18 cellular contexts compared by ENCODE assay signal in genomic region chr9:7212101-7212500, GRCh38.
A peak's percentile ranks its signal among the peaks of the same experiment; 100 is the strongest.
DNase-seq lines count a peak whose midpoint lies in the region; ATAC-seq and TF ChIP-seq lines count a peak whose summit lies in the region.
"Had no signal": no experiment of that assay in that cellular context is flagged by ENCODE, and none has a peak within 500 bp of the region (broad histone marks: within the 10 kb centered on the region; RNA-seq: fewer than 3 reads in every experiment).

No MANE protein-coding gene starts in this region.

- H3K36me3 ChIP-seq in mesenchymal stem cell (ENCODE audit: control insufficient read depth in 1 of 2, insufficient read depth in 2 of 2, low read depth in 1 of 2, low read length in 2 of 2) (no peaks in the 10 kb centered on the region), esophagus squamous epithelium (no peaks in the 10 kb centered on the region)
- H3K36me3 ChIP-seq: adrenal gland, lower lobe of right lung had no signal

- no peak overlapping the region for H3K18ac ChIP-seq in mesenchymal stem cell (ENCODE audit: low read depth in 1 of 2, low read length in 2 of 2)

- H3K4me2 ChIP-seq in mesenchymal stem cell (ENCODE audit: low read length, poor library complexity, severe bottlenecking): peak overlapping the region; percentile 11

- H2BK5ac ChIP-seq in mesenchymal stem cell (ENCODE audit: low read depth, low read length, poor library complexity, severe bottlenecking): peak overlapping the region; percentile 51

- no peak overlapping the region for H4K91ac ChIP-seq in mesenchymal stem cell (ENCODE audit: low read length)

- no peak for TF ChIP-seq CTCF in esophagus squamous epithelium (IDR thresholded peaks at IDR 0.05)

- H4K8ac ChIP-seq in mesenchymal stem cell (ENCODE audit: low read length): no peak overlapping the region

- H3K9me3 Mint-ChIP-seq in stimulated activated naive CD8-positive, alpha-beta T cell treated with anti-CD3 and anti-CD28 coated beads, Interleukin-15, amount 100 ng/mL, for 72 hours: peaks cover 0 to 3% of the 10 kb centered on the region in 2 donors
- H3K9me3 Mint-ChIP-seq: activated CD4-positive, alpha-beta T cell treated with anti-CD3 and anti-CD28 coated beads, Interleukin-2, amount 10 ng/mL, durations not matched to agents 7 days and 5 days; dendritic cell treated with granulocyte-macrophage colony-stimulating factor and Interleukin-4, amounts not matched to agents 40 ng/mL and 50 ng/mL, for 4 days had no signal

- no peaks in the 10 kb centered on the region for H3K79me1 ChIP-seq in mesenchymal stem cell (replicated peaks; ENCODE audit: low read length, poor library complexity, severe bottlenecking)

- H2BK12ac ChIP-seq in mesenchymal stem cell (ENCODE audit: low read length in 2 of 2): no peak overlapping the region

- DNase-seq in stimulated activated naive CD8-positive, alpha-beta T cell treated with anti-CD3 and anti-CD28 coated beads, Interleukin-15, Interleukin-2, amounts not matched to agents 100 U/mL and 50 U/mL, for 24 hours: no peak
- no peak for DNase-seq in stimulated activated naive CD8-positive, alpha-beta T cell treated with anti-CD3 and anti-CD28 coated beads, Interleukin-15, amount 100 ng/mL, for 72 hours
- DNase-seq in mesenchymal stem cell (no peak), esophagus squamous epithelium (lab: John Stamatoyannopoulos, UW) (no peak), erythroblast (lab: John Stamatoyannopoulos, UW) (no peak), NCI-H187 treated with DMSO at 0.1 percent for 48 hours (lab: John Stamatoyannopoulos, UW) (no peak)
- DNase-seq: activated CD4-positive, alpha-beta T cell treated with anti-CD3 and anti-CD28 coated beads, Interleukin-2, amount 10 ng/mL, durations not matched to agents 7 days and 5 days; activated T-cell treated with anti-CD3 and anti-CD28 coated beads, Interleukin-2, amount 50 U/mL, for 72 hours; adrenal gland; GOT3; lower lobe of right lung; NCI-H1092 treated with DMSO at 0.1 percent for 48 hours; NK-92 treated with Interleukin-12 subunit alpha and Interleukin-12 subunit beta, amount 100 ng/mL, for 24 hours had no signal

- WGBS in mesenchymal stem cell: 73% methylated on average over 2 of the region's 4 CpGs
- 64 to 70% methylated on average over 4 of the region's 4 CpGs for WGBS in esophagus squamous epithelium, 2 donors

- H3K4ac ChIP-seq in mesenchymal stem cell (ENCODE audit: low read depth in 1 of 2, low read length in 2 of 2): no peak overlapping the region

- H2AK5ac ChIP-seq in mesenchymal stem cell (ENCODE audit: low read length, severe bottlenecking): no peak overlapping the region

- ATAC-seq in stimulated activated naive CD8-positive, alpha-beta T cell treated with anti-CD3 and anti-CD28 coated beads, Interleukin-15, Interleukin-2, amounts not matched to agents 100 U/mL and 50 U/mL, for 24 hours: peak; percentile 24
- no peak for ATAC-seq in stimulated activated naive CD8-positive, alpha-beta T cell treated with anti-CD3 and anti-CD28 coated beads, Interleukin-15, amount 100 ng/mL, for 72 hours
- ATAC-seq in HG03521 (IDR thresholded peaks at IDR 0.05; ENCODE audit: unreplicated experiment): no peak
- ATAC-seq: activated T-cell treated with anti-CD3 and anti-CD28 coated beads, Interleukin-2, amount 50 U/mL, for 72 hours; lower lobe of right lung; Right ventricle myocardium inferior had no signal

- H3K4me1 ChIP-seq in mesenchymal stem cell (ENCODE audit: control insufficient read depth, insufficient read depth, low read depth, low read length): peaks cover 4% of the 10 kb centered on the region
- H3K4me1 ChIP-seq in esophagus squamous epithelium: no peaks in the 10 kb centered on the region
- H3K4me1 ChIP-seq: adrenal gland, lower lobe of right lung had no signal

- H3K27ac Mint-ChIP-seq in stimulated activated naive CD8-positive, alpha-beta T cell treated with anti-CD3 and anti-CD28 coated beads, Interleukin-15, amount 100 ng/mL, for 72 hours: peak overlapping the region in 1 of 2 donors; percentile 23
- H3K27ac Mint-ChIP-seq: activated CD4-positive, alpha-beta T cell treated with anti-CD3 and anti-CD28 coated beads, Interleukin-2, amount 10 ng/mL, durations not matched to agents 7 days and 5 days; activated T-cell treated with anti-CD3 and anti-CD28 coated beads, Interleukin-2, amount 50 U/mL, for 72 hours; dendritic cell treated with granulocyte-macrophage colony-stimulating factor and Interleukin-4, amounts not matched to agents 40 ng/mL and 50 ng/mL, for 4 days; T-helper 2 cell treated with Interferon-gamma antibody and Interleukin-4, amounts not matched to agents 5 μg/mL and 100 μg/mL, for 36 hours had no signal

- peak overlapping the region; percentile 8 for H3K27ac ChIP-seq in angular gyrus (ENCODE audit: low read depth, low read length)
- H3K27ac ChIP-seq in mesenchymal stem cell (ENCODE audit: low read length, poor library complexity, severe bottlenecking): no peak overlapping the region
- H3K27ac ChIP-seq in esophagus squamous epithelium: no peak overlapping the region
- H3K27ac ChIP-seq: adrenal gland, lower lobe of right lung had no signal

- H3K9me3 ChIP-seq in mesenchymal stem cell (ENCODE audit: control insufficient read depth, low read length): no peaks in the 10 kb centered on the region
- H3K9me3 ChIP-seq in esophagus squamous epithelium: no peaks in the 10 kb centered on the region
- H3K9me3 ChIP-seq: adrenal gland, lower lobe of right lung had no signal

- H3K27me3 Mint-ChIP-seq in stimulated activated naive CD8-positive, alpha-beta T cell treated with anti-CD3 and anti-CD28 coated beads, Interleukin-15, amount 100 ng/mL, for 72 hours: peaks cover 16% of the 10 kb centered on the region

- no peak overlapping the region for H3K9ac ChIP-seq in mesenchymal stem cell (ENCODE audit: low read length)

- no peak overlapping the region for H3K23ac ChIP-seq in mesenchymal stem cell (ENCODE audit: low read length in 2 of 2)

- H2BK15ac ChIP-seq in mesenchymal stem cell (ENCODE audit: low read depth, poor library complexity, severe bottlenecking): no peak overlapping the region

- peaks cover 9% of the 10 kb centered on the region for H3K4me1 Mint-ChIP-seq in stimulated activated naive CD8-positive, alpha-beta T cell treated with anti-CD3 and anti-CD28 coated beads, Interleukin-15, amount 100 ng/mL, for 72 hours

- TF ChIP-seq POLR2A in esophagus squamous epithelium (IDR thresholded peaks at IDR 0.05) (no peak), erythroblast (IDR thresholded peaks at IDR 0.05; ENCODE audit: low read length) (no peak)

- H2AFZ ChIP-seq in mesenchymal stem cell (ENCODE audit: low read depth, low read length): no peak overlapping the region

- no peak overlapping the region for H3K14ac ChIP-seq in mesenchymal stem cell (ENCODE audit: low read length in 2 of 2)

- no peak overlapping the region for H3K4me3 Mint-ChIP-seq in stimulated activated naive CD8-positive, alpha-beta T cell treated with anti-CD3 and anti-CD28 coated beads, Interleukin-15, amount 100 ng/mL, for 72 hours
- H3K4me3 Mint-ChIP-seq: activated CD4-positive, alpha-beta T cell treated with anti-CD3 and anti-CD28 coated beads, Interleukin-2, amount 10 ng/mL, durations not matched to agents 7 days and 5 days; activated T-cell treated with anti-CD3 and anti-CD28 coated beads, Interleukin-2, amount 50 U/mL, for 72 hours; dendritic cell treated with granulocyte-macrophage colony-stimulating factor and Interleukin-4, amounts not matched to agents 40 ng/mL and 50 ng/mL, for 4 days; T-helper 2 cell treated with Interferon-gamma antibody and Interleukin-4, amounts not matched to agents 5 μg/mL and 100 μg/mL, for 36 hours had no signal

- H3K4me3 ChIP-seq in mesenchymal stem cell (ENCODE audit: insufficient read depth in 1 of 2, low read depth in 1 of 2, low read length in 2 of 2) (no peak overlapping the region), esophagus squamous epithelium (no peak overlapping the region)
- H3K4me3 ChIP-seq: adrenal gland, lower lobe of right lung had no signal

- H3K27me3 ChIP-seq in mesenchymal stem cell (ENCODE audit: control insufficient read depth in 1 of 2, insufficient read depth in 1 of 2, low read length in 2 of 2) (peaks cover 15 to 32% of the 10 kb centered on the region in 2 experiments), esophagus squamous epithelium (no peaks in the 10 kb centered on the region)
- H3K27me3 ChIP-seq: adrenal gland had no signal

- intact Hi-C loops in esophagus squamous epithelium (cut with DNase I): loop anchor here (10.0 kb wide), 1 partner anchor 63 kb away; no protein-coding TSS in a partner anchor

- H2BK120ac ChIP-seq in mesenchymal stem cell (ENCODE audit: low read depth, low read length): no peak overlapping the region
